ENCODE assay signal across 24 cellular contexts in the genomic region with DNA sequence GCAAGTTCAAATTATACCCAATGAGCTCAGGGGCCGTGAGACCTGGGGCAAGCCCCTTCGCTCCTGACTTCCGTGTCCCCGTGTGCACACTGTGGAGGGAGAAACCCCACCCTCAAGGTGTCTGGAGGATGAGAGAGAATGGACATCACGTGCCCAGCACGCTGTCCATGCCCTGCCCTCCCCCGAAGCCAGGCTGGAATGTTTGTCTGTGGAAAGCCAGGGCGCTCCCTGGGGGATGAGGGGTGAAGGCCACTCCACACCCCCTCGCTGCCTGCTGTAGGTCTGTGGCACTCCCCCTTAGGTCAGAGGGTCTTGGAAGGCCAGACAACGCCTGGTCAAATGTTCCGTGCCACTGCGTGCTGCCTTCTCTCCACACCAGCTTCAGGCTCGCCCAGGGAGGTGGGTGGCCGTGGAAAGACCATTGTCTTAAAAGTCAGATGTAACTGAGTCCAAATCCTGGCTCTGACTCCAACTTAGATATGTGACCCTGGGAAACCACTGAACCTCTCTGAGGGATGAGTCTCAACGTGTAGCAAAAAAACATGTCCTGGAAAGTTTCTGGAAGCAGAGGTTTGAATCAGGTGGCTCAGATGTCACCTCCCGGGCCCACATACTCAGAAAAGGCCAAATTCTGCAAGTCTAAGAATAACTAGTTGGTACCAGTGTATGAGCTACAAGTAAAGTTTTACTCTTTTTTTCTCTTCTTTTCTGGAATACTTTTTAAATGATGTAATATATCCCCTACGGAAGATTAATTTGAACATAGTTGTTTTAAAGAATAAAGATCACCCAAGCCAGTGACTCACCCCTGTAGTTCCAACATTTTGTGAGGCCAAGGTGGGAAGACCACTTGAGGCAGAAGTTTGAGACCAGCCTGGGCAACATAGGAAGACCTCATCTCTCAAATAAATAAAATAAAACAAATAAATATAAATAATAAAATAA.
A peak's percentile ranks its signal among the peaks of the same experiment; 100 is the strongest.
DNase-seq lines count a peak whose midpoint lies in the region; ATAC-seq and TF ChIP-seq lines count a peak whose summit lies in the region.
"Had no signal": no experiment of that assay in that cellular context is flagged by ENCODE, and none has a peak within 500 bp of the region (broad histone marks: within the 10 kb centered on the region; RNA-seq: fewer than 3 reads in every experiment).

No MANE protein-coding gene starts in this region.

- H3K4me3 ChIP-seq in AG10803 (ENCODE audit: low read length) = no peak overlapping the region
- H3K4me3 ChIP-seq: mucosa of descending colon, suprapubic skin had no signal

- H3K27me3 Mint-ChIP-seq in dendritic cell treated with granulocyte-macrophage colony-stimulating factor and Interleukin-4, amounts not matched to agents 40 ng/mL and 50 ng/mL, for 4 days = no peaks in the 10 kb centered on the region
- H3K27me3 Mint-ChIP-seq in nephron (ENCODE audit: low read depth) = no peaks in the 10 kb centered on the region
- H3K27me3 Mint-ChIP-seq: activated CD4-positive, alpha-beta T cell treated with anti-CD3 and anti-CD28 coated beads for 36 hours had no signal

- TF ChIP-seq CTCF in AG10803 (conservative IDR thresholded peaks at IDR 0.05; ENCODE audit: low read length) = no peak
- TF ChIP-seq CTCF in RWPE1 (conservative IDR thresholded peaks at IDR 0.05; ENCODE audit: low read depth) = no peak
- no peak for TF ChIP-seq CTCF in nephron (IDR thresholded peaks at IDR 0.05; ENCODE audit: unreplicated experiment in 3 of 3)

- H3K4me1 Mint-ChIP-seq in dendritic cell treated with granulocyte-macrophage colony-stimulating factor and Interleukin-4, amounts not matched to agents 40 ng/mL and 50 ng/mL, for 4 days (ENCODE audit: low read depth) = no peaks in the 10 kb centered on the region
- peaks cover 15% of the 10 kb centered on the region for H3K4me1 Mint-ChIP-seq in nephron
- H3K4me1 Mint-ChIP-seq: activated CD4-positive, alpha-beta T cell treated with anti-CD3 and anti-CD28 coated beads for 36 hours had no signal

- H3K27ac Mint-ChIP-seq in dendritic cell treated with granulocyte-macrophage colony-stimulating factor and Interleukin-4, amounts not matched to agents 40 ng/mL and 50 ng/mL, for 4 days = peak overlapping the region; percentile 23
- H3K27ac Mint-ChIP-seq in nephron = peak overlapping the region in 2 of 3 experiments; percentile 66 to 74
- H3K27ac Mint-ChIP-seq: activated CD4-positive, alpha-beta T cell treated with anti-CD3 and anti-CD28 coated beads for 36 hours; CD8-positive, alpha-beta T cell had no signal

- POLR2A ChIA-PET in RWPE1 (lab: Yijun Ruan, JAX; ENCODE audit: low non-redundant PET) = interaction anchor here (0.6 kb wide), 1 partner anchor 10 kb away, joined by 5 read pairs; no protein-coding TSS in a partner anchor

- DNase-seq in AG10803 (ENCODE audit: low read depth) = peak; percentile 26
- DNase-seq in RWPE1 (ENCODE audit: low spot score) = no peak
- DNase-seq in nucleus accumbens (lab: John Stamatoyannopoulos, UW) = no peak
- no peak for DNase-seq in NCI-H1694 treated with DMSO at 0.1 percent for 48 hours (lab: John Stamatoyannopoulos, UW)
- DNase-seq in GM19238 (ENCODE audit: insufficient read length, low spot score) = no peak
- DNase-seq: activated CD4-positive, alpha-beta T cell treated with anti-CD3 and anti-CD28 coated beads for 36 hours; activated CD8-positive, alpha-beta memory T cell treated with anti-CD3 and anti-CD28 coated beads, Interleukin-2, amount 50 U/mL, for 4 hours; activated effector memory CD4-positive, alpha-beta T cell treated with anti-CD3 and anti-CD28 coated beads, Interleukin-2, amount 50 U/mL, for 16 hours; CD8-positive, alpha-beta T cell; cortex of kidney; DMS79; KG1; left colon; mucosa of descending colon; MV-4-11; NCI-H187 treated with DMSO at 0.1 percent for 48 hours; NCI-H345; retina; stimulated activated CD4-positive, alpha-beta T cell treated with anti-CD3 and anti-CD28 coated beads, Interleukin-12 subunit alpha, Interleukin-12 subunit beta, amount 100 ng/mL, for 4 hours; SW 1271 had no signal

- intact Hi-C loops in dendritic cell treated with granulocyte-macrophage colony-stimulating factor and Interleukin-4, amounts not matched to agents 40 ng/mL and 50 ng/mL, for 4 days (cut with micrococcal nuclease) = loop anchor here (5.0 kb wide), 1 partner anchor 631 kb away; no protein-coding TSS in a partner anchor

- CTCF ChIA-PET in RWPE1 (lab: Yijun Ruan, JAX) = interaction anchor here (0.7 kb wide), 1 partner anchor 12 kb away, joined by 3 read pairs; no protein-coding TSS in a partner anchor

- no peaks in the 10 kb centered on the region for H3K9me3 Mint-ChIP-seq in dendritic cell treated with granulocyte-macrophage colony-stimulating factor and Interleukin-4, amounts not matched to agents 40 ng/mL and 50 ng/mL, for 4 days
- H3K9me3 Mint-ChIP-seq in nephron = no peaks in the 10 kb centered on the region
- H3K9me3 Mint-ChIP-seq: CD8-positive, alpha-beta T cell had no signal

- H3K4me3 Mint-ChIP-seq in dendritic cell treated with granulocyte-macrophage colony-stimulating factor and Interleukin-4, amounts not matched to agents 40 ng/mL and 50 ng/mL, for 4 days = no peak overlapping the region
- H3K4me3 Mint-ChIP-seq in nephron = no peak overlapping the region
- H3K4me3 Mint-ChIP-seq: activated CD4-positive, alpha-beta T cell treated with anti-CD3 and anti-CD28 coated beads for 36 hours; CD8-positive, alpha-beta T cell had no signal

- peak overlapping the region; percentile 65 for H3K27ac ChIP-seq in RWPE1
- H3K27ac ChIP-seq: suprapubic skin had no signal

- no peak for ATAC-seq in HG02759 (IDR thresholded peaks at IDR 0.05; ENCODE audit: unreplicated experiment)
- ATAC-seq: activated CD4-positive, alpha-beta T cell treated with anti-CD3 and anti-CD28 coated beads for 36 hours; CD8-positive, alpha-beta T cell; left colon; mucosa of descending colon had no signal

- peaks cover 92% of the 10 kb centered on the region for H3K36me3 Mint-ChIP-seq in dendritic cell treated with granulocyte-macrophage colony-stimulating factor and Interleukin-4, amounts not matched to agents 40 ng/mL and 50 ng/mL, for 4 days (ENCODE audit: low read depth)
- peaks cover 47% of the 10 kb centered on the region for H3K36me3 Mint-ChIP-seq in nephron (ENCODE audit: low read depth)
